ENCODE assay signal across 19 cellular contexts in the genomic region with DNA sequence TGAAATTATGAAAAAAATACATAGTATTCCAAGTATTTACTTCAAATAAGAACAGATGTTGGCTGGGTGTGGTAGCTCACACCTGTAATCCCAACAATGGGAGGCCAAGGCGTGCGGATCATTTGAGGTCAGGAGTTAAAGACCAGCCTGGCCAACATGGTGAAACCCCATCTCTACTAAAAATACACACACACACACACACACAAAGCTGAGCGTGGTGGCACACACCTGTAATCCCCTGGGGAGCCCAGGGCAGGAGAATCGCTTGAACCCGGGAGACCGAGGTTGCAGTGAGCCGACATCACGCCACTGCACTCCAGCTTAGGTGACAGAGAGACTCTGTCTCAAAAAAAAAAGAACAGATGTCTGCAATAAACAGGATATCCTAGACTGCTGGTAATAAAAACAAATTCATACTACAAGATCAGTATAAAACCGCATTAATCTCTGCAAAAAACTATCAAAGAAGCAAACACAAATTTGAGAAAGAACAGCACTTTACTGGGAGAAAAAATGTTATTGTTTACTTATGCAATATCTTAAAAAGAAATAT.
"Had no signal": no experiment of that assay in that cellular context is flagged by ENCODE, and none has a peak within 500 bp of the region (broad histone marks: within the 10 kb centered on the region; RNA-seq: fewer than 3 reads in every experiment).

No MANE protein-coding gene starts in this region.

- H3K27me3 Mint-ChIP-seq: activated CD8-positive, alpha-beta memory T cell treated with anti-CD3 and anti-CD28 coated beads, Interleukin-2, amount 10 ng/mL, durations not matched to agents 7 days and 5 days; progenitor cell of endocrine pancreas had no signal

- ATAC-seq: activated CD8-positive, alpha-beta memory T cell treated with anti-CD3 and anti-CD28 coated beads, Interleukin-2, amount 10 ng/mL, durations not matched to agents 7 days and 5 days; heart right ventricle had no signal

- H3K4me3 ChIP-seq: adrenal gland, breast epithelium, coronary artery, heart right ventricle, left ventricle myocardium inferior, right atrium auricular region, tibial artery had no signal

- H3K27ac Mint-ChIP-seq: activated CD8-positive, alpha-beta memory T cell treated with anti-CD3 and anti-CD28 coated beads, Interleukin-2, amount 10 ng/mL, durations not matched to agents 7 days and 5 days; progenitor cell of endocrine pancreas had no signal

- H3K27me3 ChIP-seq: adrenal gland, breast epithelium, heart right ventricle, right atrium auricular region, tibial artery had no signal

- H3K36me3 ChIP-seq: adrenal gland, breast epithelium, heart right ventricle, left ventricle myocardium inferior, tibial artery had no signal

- H3K27ac ChIP-seq: adrenal gland, breast epithelium, coronary artery, heart right ventricle, left ventricle myocardium inferior, right atrium auricular region, tibial artery had no signal

- H3K9me3 ChIP-seq: adrenal gland, tibial artery had no signal

- H3K4me1 ChIP-seq: breast epithelium had no signal

- DNase-seq: activated CD4-positive, alpha-beta T cell treated with anti-CD3 and anti-CD28 coated beads, Interleukin-2, amount 50 U/mL, for 4 hours; activated CD8-positive, alpha-beta memory T cell treated with anti-CD3 and anti-CD28 coated beads, Interleukin-2, amount 10 ng/mL, durations not matched to agents 7 days and 5 days; activated gamma-delta T cell; heart right ventricle; kidney glomerular epithelial cell; left ventricle myocardium inferior; mammary epithelial cell; stimulated activated CD4-positive, alpha-beta T cell treated with anti-CD3 and anti-CD28 coated beads, Interleukin-12 subunit alpha, Interleukin-12 subunit beta, amount 100 ng/mL, for 4 hours; stimulated activated CD4-positive, alpha-beta T cell treated with anti-CD3 and anti-CD28 coated beads, Interleukin-1b, Interleukin-23, amount 100 ng/mL, for 48 hours; stimulated activated CD8-positive, alpha-beta memory T cell treated with anti-CD3 and anti-CD28 coated beads, Interleukin-4, amount 100 ng/mL, for 48 hours; substantia nigra; T1000; tibial artery had no signal

- H3K4me3 Mint-ChIP-seq: activated CD8-positive, alpha-beta memory T cell treated with anti-CD3 and anti-CD28 coated beads, Interleukin-2, amount 10 ng/mL, durations not matched to agents 7 days and 5 days; neural crest cell had no signal
